11 cellular contexts compared by ENCODE assay signal in genomic region chr5:43034591-43034968, GRCh38. TPM values are rescaled to one million over a fixed set of nuclear protein-coding genes. Genes with fewer than 3 reads are reported as not detected.
DNase-seq lines count a peak whose midpoint lies in the region; ATAC-seq, FAIRE-seq and TF ChIP-seq lines count a peak whose summit lies in the region.
"Had no signal": no experiment of that assay in that cellular context is flagged by ENCODE, and none has a peak within 500 bp of the region (broad histone marks: within the 10 kb centered on the region; RNA-seq: fewer than 3 reads in every experiment).

No MANE protein-coding gene starts in this region.

- DNase-seq in HTR-8/SVneo (ENCODE audit: insufficient read length, low spot score), result no peak
- DNase-seq in choroid plexus epithelial cell (ENCODE audit: low read depth), result peak; percentile 89
- DNase-seq in naive thymus-derived CD4-positive, alpha-beta T cell, result peak in 1 of 9 donors; percentile 30
- DNase-seq in NCI-H1417 treated with DMSO at 0.1 percent for 48 hours (lab: John Stamatoyannopoulos, UW), result no peak
- DNase-seq: DMS79, NCI-H748 treated with DMSO at 0.1 percent for 48 hours had no signal

- FAIRE-seq in HTR-8/SVneo (lab: Jason Lieb, UNC), result peak; percentile 88
- FAIRE-seq: frontal cortex had no signal

- H3K27me3 ChIP-seq in BLaER1 treated with 17β-estradiol and CSF1 and Interleukin-3, amounts not matched to agents 10 nM and 100 nM, result no peaks in the 10 kb centered on the region
- H3K27me3 ChIP-seq in naive thymus-derived CD4-positive, alpha-beta T cell (ENCODE audit: control insufficient read depth in 2 of 2, insufficient read depth in 2 of 2, low read length in 2 of 2), result no peaks in the 10 kb centered on the region

- no peaks in the 10 kb centered on the region for H4K20me1 ChIP-seq in BLaER1 treated with 17β-estradiol and CSF1 and Interleukin-3, amounts not matched to agents 10 nM and 100 nM

- peak overlapping the region in 7 of 11 experiments; percentile 23 to 56 (median 41); a peak in 11 of 22 replicates for H3K27ac ChIP-seq in BLaER1 treated with 17β-estradiol and CSF1 and Interleukin-3, amounts not matched to agents 10 nM and 100 nM
- H3K27ac ChIP-seq in naive thymus-derived CD4-positive, alpha-beta T cell (ENCODE audit: low read depth, low read length), result no peak overlapping the region

- H3K9me3 ChIP-seq in BLaER1 treated with 17β-estradiol and CSF1 and Interleukin-3, amounts not matched to agents 10 nM and 100 nM (replicated peaks in 1 of 11), result peaks cover 0 to 10% (median 0%) of the 10 kb centered on the region in 11 experiments; a peak in 5 of 22 replicates
- H3K9me3 ChIP-seq in naive thymus-derived CD4-positive, alpha-beta T cell (ENCODE audit: control insufficient read depth in 2 of 3, low read length in 3 of 3), result no peaks in the 10 kb centered on the region

- peak overlapping the region; percentile 2 to 78 (median 68); a peak in 21 of 22 replicates for H3K4me2 ChIP-seq in BLaER1 treated with 17β-estradiol and CSF1 and Interleukin-3, amounts not matched to agents 10 nM and 100 nM

- H3K36me3 Mint-ChIP-seq in naive thymus-derived CD4-positive, alpha-beta T cell, result peaks cover 0 to 9% (median 0%) of the 10 kb centered on the region in 5 donors

- TF ChIP-seq CTCF in choroid plexus epithelial cell (conservative IDR thresholded peaks at IDR 0.05; ENCODE audit: low read depth, low read length), result no peak

- peaks cover 0 to 1% (median 0%) of the 10 kb centered on the region in 11 donors for H3K9me3 Mint-ChIP-seq in naive thymus-derived CD4-positive, alpha-beta T cell

- H3K27me3 Mint-ChIP-seq in naive thymus-derived CD4-positive, alpha-beta T cell, result no peaks in the 10 kb centered on the region

- peak overlapping the region in 8 of 9 donors; percentile 8 to 100 (median 49) for H3K27ac Mint-ChIP-seq in naive thymus-derived CD4-positive, alpha-beta T cell

- no peak for ATAC-seq in naive thymus-derived CD4-positive, alpha-beta T cell
- ATAC-seq in GM19463 (IDR thresholded peaks at IDR 0.05; ENCODE audit: unreplicated experiment) (no peak), GM21423 (IDR thresholded peaks at IDR 0.05; ENCODE audit: unreplicated experiment) (no peak), HG02870 (IDR thresholded peaks at IDR 0.05; ENCODE audit: unreplicated experiment) (no peak)

- H3K4me1 ChIP-seq in BLaER1 treated with 17β-estradiol and CSF1 and Interleukin-3, amounts not matched to agents 10 nM and 100 nM, result peaks cover 32 to 50% (median 44%) of the 10 kb centered on the region in 10 experiments
- peaks cover 16 to 17% of the 10 kb centered on the region in 2 donors for H3K4me1 ChIP-seq in naive thymus-derived CD4-positive, alpha-beta T cell (ENCODE audit: control insufficient read depth in 2 of 2, insufficient read depth in 2 of 2, low read length in 2 of 2)

- H3K4me3 Mint-ChIP-seq in naive thymus-derived CD4-positive, alpha-beta T cell, result peak overlapping the region in 8 of 10 donors; percentile 5 to 59 (median 20)

- peak overlapping the region in 5 of 11 experiments; percentile 19 to 57 (median 48); a peak in 9 of 22 replicates for H3K9ac ChIP-seq in BLaER1 treated with 17β-estradiol and CSF1 and Interleukin-3, amounts not matched to agents 10 nM and 100 nM

- CTCF ChIA-PET in naive thymus-derived CD4-positive, alpha-beta T cell (lab: Charles Lee), result no interaction called here

- H3K36me3 ChIP-seq in BLaER1 treated with 17β-estradiol and CSF1 and Interleukin-3, amounts not matched to agents 10 nM and 100 nM, result no peaks in the 10 kb centered on the region
- H3K36me3 ChIP-seq in naive thymus-derived CD4-positive, alpha-beta T cell (ENCODE audit: control insufficient read depth in 2 of 3, insufficient read depth in 3 of 3, low read length in 3 of 3), result peaks cover 0 to 3% (median 0%) of the 10 kb centered on the region in 3 experiments

- no peak overlapping the region for H3K4me3 ChIP-seq in BLaER1 treated with 17β-estradiol and CSF1 and Interleukin-3, amounts not matched to agents 10 nM and 100 nM
- H3K4me3 ChIP-seq in choroid plexus epithelial cell (ENCODE audit: low read depth, low read length), result peak overlapping the region; percentile 57
- no peak overlapping the region for H3K4me3 ChIP-seq in naive thymus-derived CD4-positive, alpha-beta T cell (ENCODE audit: low read length)

- intact Hi-C loops in naive thymus-derived CD4-positive, alpha-beta T cell (cut with micrococcal nuclease), result no loop called here

- POLR2A ChIA-PET in naive thymus-derived CD4-positive, alpha-beta T cell (lab: Charles Lee), result no interaction called here

- peaks cover 18 to 69% (median 59%) of the 10 kb centered on the region in 7 donors for H3K4me1 Mint-ChIP-seq in naive thymus-derived CD4-positive, alpha-beta T cell

RNA-seq across cellular contexts. Expression of gene ANXA2R, which starts 5.5 kb away (rescaled TPM):
- 10 to 100 TPM; 13.2 to 61.4 (median 42.0) TPM for total RNA-seq in naive thymus-derived CD4-positive, alpha-beta T cell
- 10 to 100 TPM; 55.7 to 70.2 TPM for polyA plus RNA-seq in naive thymus-derived CD4-positive, alpha-beta T cell
